ENCODE assay signal across 29 cellular contexts in genomic region chrX:104641176-104641575, GRCh38.
A peak's percentile ranks its signal among the peaks of the same experiment; 100 is the strongest.
DNase-seq lines count a peak whose midpoint lies in the region; ATAC-seq, FAIRE-seq and TF ChIP-seq lines count a peak whose summit lies in the region.
"Had no signal": no experiment of that assay in that cellular context is flagged by ENCODE, and none has a peak within 500 bp of the region (broad histone marks: within the 10 kb centered on the region; RNA-seq: fewer than 3 reads in every experiment).

No MANE protein-coding gene starts in this region.

- H3K79me2 ChIP-seq in HepG2 (ENCODE audit: insufficient read depth, low read length) (no peaks in the 10 kb centered on the region), OCI-LY1 (ENCODE audit: insufficient read depth, low read length) (no peaks in the 10 kb centered on the region)

- no peak overlapping the region for H3K4me3 Mint-ChIP-seq in type B pancreatic cell
- no peak overlapping the region for H3K4me3 Mint-ChIP-seq in activated T-helper 17 cell treated with anti-CD3 and anti-CD28 coated beads, Interleukin-2, amount 50 U/mL, for 72 hours
- H3K4me3 Mint-ChIP-seq: activated B cell treated with CpG ODN at 0.5 μM for 24 hours; activated CD8-positive, alpha-beta T cell treated with anti-CD3 and anti-CD28 coated beads, Interleukin-2, amount 10 ng/mL, durations not matched to agents 7 days and 5 days; activated T-cell treated with anti-CD3 and anti-CD28 coated beads, Interleukin-2, amount 50 U/mL, for 4 hours; central memory CD8-positive, alpha-beta T cell; nephron had no signal

- no peak for TF ChIP-seq CTCF in HepG2 (CRISPR knock-in tag; IDR thresholded peaks at IDR 0.05)
- TF ChIP-seq CTCF in right lobe of liver (IDR thresholded peaks at IDR 0.05), result no peak
- TF ChIP-seq CTCF in OCI-LY1 (IDR thresholded peaks at IDR 0.05; ENCODE audit: low read length), result peak; percentile 18; the same call in 1 of the 2 replicates
- TF ChIP-seq CTCF in type B pancreatic cell (conservative IDR thresholded peaks at IDR 0.05), result peak; percentile 13

- H3K27me3 Mint-ChIP-seq in type B pancreatic cell, result no peaks in the 10 kb centered on the region
- H3K27me3 Mint-ChIP-seq in activated T-helper 17 cell treated with anti-CD3 and anti-CD28 coated beads, Interleukin-2, amount 50 U/mL, for 72 hours, result peaks cover 3% of the 10 kb centered on the region
- H3K27me3 Mint-ChIP-seq: activated B cell treated with CpG ODN at 0.5 μM for 24 hours; central memory CD8-positive, alpha-beta T cell had no signal

- no peak for TF ChIP-seq RAD21 in HepG2 (CRISPR knock-in tag; IDR thresholded peaks at IDR 0.05)

- in situ Hi-C loops in HepG2 (cut with HindIII; ENCODE audit: extremely low pct_ligation_motif_present, low pct_unique_long_range_greater_than_20kb), result no loop called here

- H3K36me3 Mint-ChIP-seq in type B pancreatic cell, result no peaks in the 10 kb centered on the region
- H3K36me3 Mint-ChIP-seq in activated T-helper 17 cell treated with anti-CD3 and anti-CD28 coated beads, Interleukin-2, amount 50 U/mL, for 72 hours (ENCODE audit: low read depth), result no peaks in the 10 kb centered on the region

- POLR2A ChIA-PET in HepG2 (lab: Yijun Ruan, JAX), result no interaction called here

- TF ChIP-seq POLR2A in HepG2 (IDR thresholded peaks at IDR 0.05; ENCODE audit: insufficient read depth in 1 of 2, low read depth in 2 of 2, low read length in 2 of 2) (no peak), right lobe of liver (IDR thresholded peaks at IDR 0.05) (no peak)

- ATAC-seq in HepG2, result peak; percentile 53; the same call in 2 of the 3 replicates
- ATAC-seq in right lobe of liver, result no peak
- no peak for ATAC-seq in activated T-helper 17 cell treated with anti-CD3 and anti-CD28 coated beads, Interleukin-2, amount 50 U/mL, for 72 hours (replicated peaks)
- ATAC-seq: activated CD8-positive, alpha-beta T cell treated with anti-CD3 and anti-CD28 coated beads, Interleukin-2, amount 10 ng/mL, durations not matched to agents 7 days and 5 days; activated T-cell treated with anti-CD3 and anti-CD28 coated beads, Interleukin-2, amount 50 U/mL, for 4 hours; left colon; Panc1; stimulated activated naive CD8-positive, alpha-beta T cell treated with anti-CD3 and anti-CD28 coated beads, Interleukin-15, Interleukin-2, amounts not matched to agents 100 U/mL and 50 U/mL, for 24 hours had no signal

- H3K9me3 ChIP-seq in HepG2 (ENCODE audit: low read length) (no peaks in the 10 kb centered on the region), right lobe of liver (peaks cover 0 to 3% (median 0%) of the 10 kb centered on the region in 4 donors), OCI-LY1 (ENCODE audit: low read length) (no peaks in the 10 kb centered on the region)
- H3K9me3 ChIP-seq: SJCRH30 had no signal

- no CpG with 5 or more reads among the region's 4 CpGs for WGBS in HepG2 (ENCODE audit: low lambda C conversion rate)
- no CpG with 5 or more reads among the region's 4 CpGs for WGBS in right lobe of liver (ENCODE audit: insufficient coverage, low coverage, low lambda C conversion rate, missing lambda C conversion rate)

- no peak for FAIRE-seq in HepG2 (lab: Jason Lieb, UNC)
- FAIRE-seq: frontal cortex, GM18507 had no signal

- intact Hi-C loops in HepG2 (cut with micrococcal nuclease; ENCODE audit: unreplicated experiment), result no loop called here
- intact Hi-C loops in right lobe of liver (cut with DNase I), result no loop called here

- H3K27ac ChIP-seq in HepG2 (ENCODE audit: extremely low read length, insufficient read depth, low read length) (no peak overlapping the region), right lobe of liver (no peak overlapping the region), OCI-LY1 (ENCODE audit: low read depth, low read length, poor library complexity, severe bottlenecking) (no peak overlapping the region), substantia nigra (ENCODE audit: low read depth, low read length, poor library complexity, severe bottlenecking) (no peak overlapping the region)
- H3K27ac ChIP-seq: SJCRH30, skin epidermis, tibial artery had no signal

- TF ChIP-seq EP300 in HepG2 (IDR thresholded peaks at IDR 0.05; ENCODE audit: low read depth in 2 of 2, low read length in 2 of 2), result no peak
- TF ChIP-seq EP300 in HepG2 (CRISPR knock-in tag; IDR thresholded peaks at IDR 0.05; ENCODE audit: borderline replicate concordance), result no peak

- peaks cover 5% of the 10 kb centered on the region for H3K9me3 Mint-ChIP-seq in type B pancreatic cell
- peaks cover 9% of the 10 kb centered on the region for H3K9me3 Mint-ChIP-seq in activated T-helper 17 cell treated with anti-CD3 and anti-CD28 coated beads, Interleukin-2, amount 50 U/mL, for 72 hours

- BruUV-seq in HepG2 (replicated peaks; lab: Mats Ljungman, UMichigan), result no TSS peak

- H4K20me1 ChIP-seq in HepG2 (ENCODE audit: insufficient read depth, low read length) (no peaks in the 10 kb centered on the region), OCI-LY1 (ENCODE audit: insufficient read depth, low read length) (no peaks in the 10 kb centered on the region)

- H3K36me3 ChIP-seq in HepG2 (replicated peaks in 1 of 2; ENCODE audit: control insufficient read depth in 1 of 2, insufficient read depth in 2 of 2, low read length in 2 of 2), result no peaks in the 10 kb centered on the region
- no peaks in the 10 kb centered on the region for H3K36me3 ChIP-seq in right lobe of liver
- no peaks in the 10 kb centered on the region for H3K36me3 ChIP-seq in OCI-LY1 (ENCODE audit: insufficient read depth, low read length)
- H3K36me3 ChIP-seq: SJCRH30, tibial artery had no signal

- H3K27ac Mint-ChIP-seq in type B pancreatic cell, result no peak overlapping the region
- no peak overlapping the region for H3K27ac Mint-ChIP-seq in activated T-helper 17 cell treated with anti-CD3 and anti-CD28 coated beads, Interleukin-2, amount 50 U/mL, for 72 hours
- H3K27ac Mint-ChIP-seq: activated B cell treated with CpG ODN at 0.5 μM for 24 hours; activated CD8-positive, alpha-beta T cell treated with anti-CD3 and anti-CD28 coated beads, Interleukin-2, amount 10 ng/mL, durations not matched to agents 7 days and 5 days; nephron had no signal

- no peaks in the 10 kb centered on the region for H3K9me2 ChIP-seq in OCI-LY1 (ENCODE audit: low read depth, low read length)

- no peaks in the 10 kb centered on the region for H3K4me1 ChIP-seq in HepG2 (ENCODE audit: insufficient read depth, low read length)
- H3K4me1 ChIP-seq in right lobe of liver, result no peaks in the 10 kb centered on the region
- H3K4me1 ChIP-seq in OCI-LY1 (ENCODE audit: insufficient read depth, low read length, severe bottlenecking), result no peaks in the 10 kb centered on the region
- H3K4me1 ChIP-seq: SJCRH30, tibial artery had no signal

- no peaks in the 10 kb centered on the region for H3K4me1 Mint-ChIP-seq in type B pancreatic cell (ENCODE audit: unreplicated experiment)
- H3K4me1 Mint-ChIP-seq in activated T-helper 17 cell treated with anti-CD3 and anti-CD28 coated beads, Interleukin-2, amount 50 U/mL, for 72 hours, result no peaks in the 10 kb centered on the region
- H3K4me1 Mint-ChIP-seq: activated B cell treated with CpG ODN at 0.5 μM for 24 hours; central memory CD8-positive, alpha-beta T cell; nephron had no signal

- no peak overlapping the region for H3K9ac ChIP-seq in HepG2 (ENCODE audit: insufficient read depth, low read depth, low read length)
- H3K9ac ChIP-seq in OCI-LY1 (ENCODE audit: low read length), result no peak overlapping the region

- no peaks in the 10 kb centered on the region for H3F3A ChIP-seq in OCI-LY1 (ENCODE audit: insufficient read depth, low read length)

- H3K4me3 ChIP-seq in HepG2 (replicated peaks in 1 of 3; ENCODE audit: insufficient read depth in 1 of 3, low read depth in 2 of 3, low read length in 3 of 3) (no peak overlapping the region), right lobe of liver (no peak overlapping the region), OCI-LY1 (ENCODE audit: low read depth, low read length, poor library complexity, severe bottlenecking) (no peak overlapping the region)
- H3K4me3 ChIP-seq: SJCRH30, skin epidermis, tibial artery had no signal

- DNase-seq in HepG2 (ENCODE audit: low spot score) (no peak), right lobe of liver (no peak), germinal center (ENCODE audit: low spot score) (peak; percentile 1), type B pancreatic cell (ENCODE audit: extremely low spot score, unreplicated experiment) (no peak), cerebellum (ENCODE audit: low spot score) (no peak), substantia nigra (lab: John Stamatoyannopoulos, UW) (no peak)
- DNase-seq: activated B cell treated with CpG ODN at 0.5 μM for 24 hours; activated CD8-positive, alpha-beta T cell treated with anti-CD3 and anti-CD28 coated beads, Interleukin-2, amount 10 ng/mL, durations not matched to agents 7 days and 5 days; activated naive CD4-positive, alpha-beta T cell treated with anti-CD3 and anti-CD28 coated beads, Interleukin-2, amount 50 U/mL, for 16 hours; activated T-cell treated with anti-CD3 and anti-CD28 coated beads, Interleukin-2, amount 50 U/mL, for 4 hours; anterior cingulate cortex; C1 segment of cervical spinal cord; erythroblast; KG1; left colon; MV-4-11; NCI-H187 treated with DMSO at 0.1 percent for 48 hours; NCI-H345; SJCRH30; stimulated activated naive CD8-positive, alpha-beta T cell treated with anti-CD3 and anti-CD28 coated beads, Interleukin-15, Interleukin-2, amounts not matched to agents 100 U/mL and 50 U/mL, for 24 hours; tibial artery had no signal

- H3K27me3 ChIP-seq in HepG2 (ENCODE audit: control insufficient read depth in 1 of 2, insufficient read depth in 2 of 2, low read length in 2 of 2) (no peaks in the 10 kb centered on the region), right lobe of liver (peaks cover 0 to 3% of the 10 kb centered on the region in 2 donors), OCI-LY1 (ENCODE audit: insufficient read depth, low read length) (no peaks in the 10 kb centered on the region)
- H3K27me3 ChIP-seq: SJCRH30, tibial artery had no signal

- H2AFZ ChIP-seq in HepG2 (ENCODE audit: low read length) (no peak overlapping the region), OCI-LY1 (ENCODE audit: low read length) (no peak overlapping the region)

- H3K4me2 ChIP-seq in HepG2 (ENCODE audit: low read depth, low read length) (no peak overlapping the region), OCI-LY1 (ENCODE audit: low read length) (no peak overlapping the region)

- CTCF ChIA-PET in HepG2 (lab: Yijun Ruan, JAX; ENCODE audit: low intra/inter-chr PET ratio, low total read pairs), result no interaction called here

TF ChIP-seq in HepG2, 621 proteins besides CTCF, POLR2A, EP300 and RAD21 (continues in another document):
- no peak for TF ChIP-seq BHLHE40 (IDR thresholded peaks at IDR 0.05; ENCODE audit: low read length)
- no peak for TF ChIP-seq STAT5B (CRISPR knock-in tag; IDR thresholded peaks at IDR 0.05)
- TF ChIP-seq SMAD3 (CRISPR knock-in tag; IDR thresholded peaks at IDR 0.05), result no peak

Comparison
In these comparisons a context has a peak if more than half of its experiments do, and no peak if none do; other contexts are left out.
1. CTCF ChIP-seq: peak in OCI-LY1 (single experiment) and type B pancreatic cell (single experiment); none in HepG2 (single experiment) and right lobe of liver (0 of 4).